ENCODE assay signal across 1 cellular context in the genomic region with DNA sequence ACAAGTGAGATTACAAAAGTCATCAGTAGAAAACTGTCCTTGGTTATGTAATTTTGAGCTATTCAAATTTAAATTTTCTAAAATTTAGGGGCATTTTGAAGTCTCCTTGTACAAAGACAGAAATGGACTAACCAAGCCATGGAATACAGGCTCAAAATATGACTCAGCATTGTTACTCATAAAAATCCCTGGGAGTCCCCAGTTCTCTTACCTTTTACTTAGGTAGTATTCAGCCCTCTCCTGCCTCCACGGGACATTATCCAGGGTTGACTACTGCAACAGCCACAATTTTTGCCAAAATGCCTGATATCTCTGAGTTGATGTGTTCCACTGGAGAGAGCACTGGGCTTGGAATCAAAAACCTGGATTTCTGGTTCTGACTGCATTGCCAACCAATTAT.
TF ChIP-seq lines count a peak whose summit lies in the region.

No MANE protein-coding gene starts in this region.

TF ChIP-seq in GM12878, 131 proteins besides CTCF, POLR2A, EP300 and RAD21 (continued from another document):
- TF ChIP-seq, protein P1, sequence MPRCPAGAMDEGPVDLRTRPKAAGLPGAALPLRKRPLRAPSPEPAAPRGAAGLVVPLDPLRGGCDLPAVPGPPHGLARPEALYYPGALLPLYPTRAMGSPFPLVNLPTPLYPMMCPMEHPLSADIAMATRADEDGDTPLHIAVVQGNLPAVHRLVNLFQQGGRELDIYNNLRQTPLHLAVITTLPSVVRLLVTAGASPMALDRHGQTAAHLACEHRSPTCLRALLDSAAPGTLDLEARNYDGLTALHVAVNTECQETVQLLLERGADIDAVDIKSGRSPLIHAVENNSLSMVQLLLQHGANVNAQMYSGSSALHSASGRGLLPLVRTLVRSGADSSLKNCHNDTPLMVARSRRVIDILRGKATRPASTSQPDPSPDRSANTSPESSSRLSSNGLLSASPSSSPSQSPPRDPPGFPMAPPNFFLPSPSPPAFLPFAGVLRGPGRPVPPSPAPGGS (IDR thresholded peaks at IDR 0.05; ENCODE audit: borderline replicate concordance, insufficient read depth, low read depth, low read length, poor library complexity, severe bottlenecking) = peak; percentile 46
- TF ChIP-seq IKZF2 (IDR thresholded peaks at IDR 0.05) (peak; percentile 62 to 65; a peak in 3 of 4 replicates), BACH1 (IDR thresholded peaks at IDR 0.05; ENCODE audit: borderline replicate concordance) (peak; percentile 78; the same call in 1 of the 2 replicates), ZNF217 (IDR thresholded peaks at IDR 0.05) (no peak), MEF2A (IDR thresholded peaks at IDR 0.05; ENCODE audit: insufficient read depth, low read depth, low read length) (0 out of 2 replicates have a peak, but pooled peaks have one; percentile 14), USF2 (IDR thresholded peaks at IDR 0.05; ENCODE audit: borderline replicate concordance, low read depth, low read length) (no peak), NFIC (IDR thresholded peaks at IDR 0.05; ENCODE audit: low read depth, low read length) (peak; percentile 66; the same call in 1 of the 2 replicates), IKZF1 (conservative IDR thresholded peaks at IDR 0.05) (peak; percentile 68), POLR2AphosphoS2 (IDR thresholded peaks at IDR 0.05; ENCODE audit: low read depth, low read length) (no peak), FOXM1 (IDR thresholded peaks at IDR 0.05; ENCODE audit: low read depth, low read length) (peak; percentile 59; the same call in 1 of the 2 replicates), RELB (IDR thresholded peaks at IDR 0.05; ENCODE audit: low read depth) (peak; percentile 63; the same call in 1 of the 2 replicates), HCFC1 (IDR thresholded peaks at IDR 0.05; ENCODE audit: low read length) (no peak), ATF2 (IDR thresholded peaks at IDR 0.05; ENCODE audit: low read length) (0 out of 2 replicates have a peak, but pooled peaks have one; percentile 22), RUNX3 (IDR thresholded peaks at IDR 0.05; ENCODE audit: low read length) (peak; percentile 50; the same call in 1 of the 2 replicates)
TF ChIP-seq in GM12878: peak in this region for 12.
